In genomic region chr4:30721353-30722091, GRCh38 we compare ENCODE assay signal across 8 cellular contexts. TPM values are rescaled to one million over a fixed set of nuclear protein-coding genes. Genes with fewer than 3 reads are reported as not detected.
DNase-seq lines count a peak whose midpoint lies in the region; ATAC-seq and TF ChIP-seq lines count a peak whose summit lies in the region.

No MANE protein-coding gene starts in this region.

- no peak for DNase-seq in activated CD4-positive, alpha-beta T cell treated with anti-CD3 and anti-CD28 coated beads, Interleukin-2, amount 10 ng/mL, durations not matched to agents 7 days and 5 days
- DNase-seq in activated CD4-positive, alpha-beta T cell treated with anti-CD3 and anti-CD28 coated beads for 4 hours, result no peak
- peak; percentile 33 for DNase-seq in activated naive CD8-positive, alpha-beta T cell treated with anti-CD3 and anti-CD28 coated beads, Interleukin-2, amount 10 ng/mL, durations not matched to agents 7 days and 5 days
- DNase-seq in right cardiac atrium (peak; percentile 22 to 62 (median 58)), retinal pigment epithelial cell (ENCODE audit: low read depth) (no peak), NCI-H2029 treated with DMSO at 0.1 percent for 48 hours (lab: John Stamatoyannopoulos, UW) (no peak), NCI-H187 treated with DMSO at 0.1 percent for 48 hours (lab: John Stamatoyannopoulos, UW) (no peak)

- H3K4me3 Mint-ChIP-seq in activated CD4-positive, alpha-beta T cell treated with anti-CD3 and anti-CD28 coated beads, Interleukin-2, amount 10 ng/mL, durations not matched to agents 7 days and 5 days, result no peak overlapping the region
- H3K4me3 Mint-ChIP-seq in activated naive CD8-positive, alpha-beta T cell treated with anti-CD3 and anti-CD28 coated beads, Interleukin-2, amount 10 ng/mL, durations not matched to agents 7 days and 5 days, result no peak overlapping the region

- peaks cover 5% of the 10 kb centered on the region for H3K4me1 ChIP-seq in right cardiac atrium (ENCODE audit: control insufficient read depth, insufficient read depth, low read length)

- POLR2A ChIA-PET in activated CD4-positive, alpha-beta T cell treated with anti-CD3 and anti-CD28 coated beads, Interleukin-2, amount 10 ng/mL, durations not matched to agents 7 days and 5 days (lab: Charles Lee), result no interaction called here
- POLR2A ChIA-PET in activated naive CD8-positive, alpha-beta T cell treated with anti-CD3 and anti-CD28 coated beads, Interleukin-2, amount 10 ng/mL, durations not matched to agents 7 days and 5 days (lab: Charles Lee), result no interaction called here

- H3K27me3 Mint-ChIP-seq in activated CD4-positive, alpha-beta T cell treated with anti-CD3 and anti-CD28 coated beads, Interleukin-2, amount 10 ng/mL, durations not matched to agents 7 days and 5 days, result peaks cover 50% of the 10 kb centered on the region
- peaks cover 45% of the 10 kb centered on the region for H3K27me3 Mint-ChIP-seq in activated naive CD8-positive, alpha-beta T cell treated with anti-CD3 and anti-CD28 coated beads, Interleukin-2, amount 10 ng/mL, durations not matched to agents 7 days and 5 days

- WGBS in right cardiac atrium, result 1% methylated on average over 86 of the region's 86 CpGs

- H3K9me3 ChIP-seq in right cardiac atrium (ENCODE audit: control insufficient read depth, low read length), result no peaks in the 10 kb centered on the region

- H3K36me3 Mint-ChIP-seq in activated CD4-positive, alpha-beta T cell treated with anti-CD3 and anti-CD28 coated beads, Interleukin-2, amount 10 ng/mL, durations not matched to agents 7 days and 5 days (ENCODE audit: low read depth), result peaks cover 6% of the 10 kb centered on the region
- peaks cover 5% of the 10 kb centered on the region for H3K36me3 Mint-ChIP-seq in activated naive CD8-positive, alpha-beta T cell treated with anti-CD3 and anti-CD28 coated beads, Interleukin-2, amount 10 ng/mL, durations not matched to agents 7 days and 5 days

- no peaks in the 10 kb centered on the region for H3K27me3 ChIP-seq in right cardiac atrium (ENCODE audit: control insufficient read depth, insufficient read depth)

- no peak for ATAC-seq in activated naive CD8-positive, alpha-beta T cell treated with anti-CD3 and anti-CD28 coated beads, Interleukin-2, amount 10 ng/mL, durations not matched to agents 7 days and 5 days (ENCODE audit: low read depth)
- ATAC-seq in right cardiac atrium (no peak), GM19395 (IDR thresholded peaks at IDR 0.05; ENCODE audit: unreplicated experiment) (no peak)

- peak overlapping the region; percentile 5 for H3K27ac Mint-ChIP-seq in activated CD4-positive, alpha-beta T cell treated with anti-CD3 and anti-CD28 coated beads, Interleukin-2, amount 10 ng/mL, durations not matched to agents 7 days and 5 days
- no peak overlapping the region for H3K27ac Mint-ChIP-seq in activated naive CD8-positive, alpha-beta T cell treated with anti-CD3 and anti-CD28 coated beads, Interleukin-2, amount 10 ng/mL, durations not matched to agents 7 days and 5 days

- peaks cover 20% of the 10 kb centered on the region for H3K4me1 Mint-ChIP-seq in activated CD4-positive, alpha-beta T cell treated with anti-CD3 and anti-CD28 coated beads, Interleukin-2, amount 10 ng/mL, durations not matched to agents 7 days and 5 days
- peaks cover 17% of the 10 kb centered on the region for H3K4me1 Mint-ChIP-seq in activated naive CD8-positive, alpha-beta T cell treated with anti-CD3 and anti-CD28 coated beads, Interleukin-2, amount 10 ng/mL, durations not matched to agents 7 days and 5 days

- CTCF ChIA-PET in activated CD4-positive, alpha-beta T cell treated with anti-CD3 and anti-CD28 coated beads, Interleukin-2, amount 10 ng/mL, durations not matched to agents 7 days and 5 days (lab: Charles Lee), result no interaction called here

- H3K27ac ChIP-seq in right cardiac atrium (ENCODE audit: low read length), result no peak overlapping the region

- TF ChIP-seq CTCF in retinal pigment epithelial cell (conservative IDR thresholded peaks at IDR 0.05; ENCODE audit: low read depth, low read length), result no peak

- no peaks in the 10 kb centered on the region for H3K9me3 Mint-ChIP-seq in activated CD4-positive, alpha-beta T cell treated with anti-CD3 and anti-CD28 coated beads, Interleukin-2, amount 10 ng/mL, durations not matched to agents 7 days and 5 days
- H3K9me3 Mint-ChIP-seq in activated naive CD8-positive, alpha-beta T cell treated with anti-CD3 and anti-CD28 coated beads, Interleukin-2, amount 10 ng/mL, durations not matched to agents 7 days and 5 days, result peaks cover 1% of the 10 kb centered on the region

- H3K4me3 ChIP-seq in right cardiac atrium (ENCODE audit: low read length), result peak overlapping the region; percentile 23
- H3K4me3 ChIP-seq in retinal pigment epithelial cell (ENCODE audit: low read length), result peak overlapping the region; percentile 92

- intact Hi-C loops in right cardiac atrium (cut with DNase I), result no loop called here

RNA-seq across cellular contexts. Expression of gene PCDH7, which starts 1.4 kb away (rescaled TPM):
- total RNA-seq in activated CD4-positive, alpha-beta T cell treated with anti-CD3 and anti-CD28 coated beads, Interleukin-2, amount 10 ng/mL, durations not matched to agents 7 days and 5 days, result not detected
- total RNA-seq in activated naive CD8-positive, alpha-beta T cell treated with anti-CD3 and anti-CD28 coated beads, Interleukin-2, amount 10 ng/mL, durations not matched to agents 7 days and 5 days, result not detected
- total RNA-seq in right cardiac atrium, result 10 to 100 TPM in 2 of 4 donors, 1 to 10 TPM in 2; 6.1 to 14.5 (median 10.6) TPM
- 1.00 TPM for polyA plus RNA-seq in right cardiac atrium

Comparison
In these comparisons a context has a peak if more than half of its experiments do, and no peak if none do; other contexts are left out.
1. DNase-seq: peak in activated naive CD8-positive, alpha-beta T cell treated with anti-CD3 and anti-CD28 coated beads, Interleukin-2, amount 10 ng/mL, durations not matched to agents 7 days and 5 days (single experiment) and right cardiac atrium (3 of 3); none in activated CD4-positive, alpha-beta T cell treated with anti-CD3 and anti-CD28 coated beads, Interleukin-2, amount 10 ng/mL, durations not matched to agents 7 days and 5 days (single experiment), activated CD4-positive, alpha-beta T cell treated with anti-CD3 and anti-CD28 coated beads for 4 hours (0 of 2), retinal pigment epithelial cell (single experiment), NCI-H2029 treated with DMSO at 0.1 percent for 48 hours (single experiment) and NCI-H187 treated with DMSO at 0.1 percent for 48 hours (single experiment).
2. RNA of gene PCDH7, which starts 1.4 kb away (total RNA-seq): 6.1 to 14.5 TPM in right cardiac atrium; not detected in activated CD4-positive, alpha-beta T cell treated with anti-CD3 and anti-CD28 coated beads, Interleukin-2, amount 10 ng/mL, durations not matched to agents 7 days and 5 days and not detected in activated naive CD8-positive, alpha-beta T cell treated with anti-CD3 and anti-CD28 coated beads, Interleukin-2, amount 10 ng/mL, durations not matched to agents 7 days and 5 days; every median in the first group is over 4 times any median in the second.